Comparison of ENCODE assay signal across 10 cellular contexts in the genomic region with DNA sequence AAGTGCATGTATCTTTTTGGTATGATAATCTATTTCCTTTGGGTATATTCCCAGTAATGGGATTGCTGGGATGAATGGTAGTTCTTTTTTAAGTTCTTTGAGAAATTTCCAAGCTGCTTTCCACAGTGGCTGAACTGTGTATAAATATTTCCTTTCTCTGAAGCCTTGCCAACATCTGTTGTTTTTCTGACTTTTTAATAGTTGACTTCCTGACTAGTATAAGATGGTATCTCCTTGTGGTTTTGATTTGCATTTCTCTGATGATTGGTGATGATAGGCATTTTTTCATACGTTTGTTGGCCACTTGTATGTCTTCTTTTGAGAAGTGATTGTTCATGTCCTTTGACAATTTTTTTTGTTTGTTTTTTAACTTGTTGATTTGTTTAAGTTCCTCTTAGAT.
"Had no signal": no experiment of that assay in that cellular context is flagged by ENCODE, and none has a peak within 500 bp of the region (broad histone marks: within the 10 kb centered on the region; RNA-seq: fewer than 3 reads in every experiment).

No MANE protein-coding gene starts in this region.

- H3K4me3 ChIP-seq: lung, skin epidermis, stomach, thoracic aorta had no signal

- H3K27ac ChIP-seq: skin epidermis, stomach, thoracic aorta had no signal

- H3K36me3 ChIP-seq: stomach, thoracic aorta had no signal

- DNase-seq: activated CD4-positive, alpha-beta T cell treated with anti-CD3 and anti-CD28 coated beads for 48 hours; activated naive CD4-positive, alpha-beta T cell; effector memory CD8-positive, alpha-beta T cell; erythroblast; naive B cell; retina; stomach had no signal

- H3K27me3 ChIP-seq: stomach had no signal

- H3K9me3 ChIP-seq: thoracic aorta had no signal

- H3K4me1 ChIP-seq: stomach had no signal
